In the genomic region with DNA sequence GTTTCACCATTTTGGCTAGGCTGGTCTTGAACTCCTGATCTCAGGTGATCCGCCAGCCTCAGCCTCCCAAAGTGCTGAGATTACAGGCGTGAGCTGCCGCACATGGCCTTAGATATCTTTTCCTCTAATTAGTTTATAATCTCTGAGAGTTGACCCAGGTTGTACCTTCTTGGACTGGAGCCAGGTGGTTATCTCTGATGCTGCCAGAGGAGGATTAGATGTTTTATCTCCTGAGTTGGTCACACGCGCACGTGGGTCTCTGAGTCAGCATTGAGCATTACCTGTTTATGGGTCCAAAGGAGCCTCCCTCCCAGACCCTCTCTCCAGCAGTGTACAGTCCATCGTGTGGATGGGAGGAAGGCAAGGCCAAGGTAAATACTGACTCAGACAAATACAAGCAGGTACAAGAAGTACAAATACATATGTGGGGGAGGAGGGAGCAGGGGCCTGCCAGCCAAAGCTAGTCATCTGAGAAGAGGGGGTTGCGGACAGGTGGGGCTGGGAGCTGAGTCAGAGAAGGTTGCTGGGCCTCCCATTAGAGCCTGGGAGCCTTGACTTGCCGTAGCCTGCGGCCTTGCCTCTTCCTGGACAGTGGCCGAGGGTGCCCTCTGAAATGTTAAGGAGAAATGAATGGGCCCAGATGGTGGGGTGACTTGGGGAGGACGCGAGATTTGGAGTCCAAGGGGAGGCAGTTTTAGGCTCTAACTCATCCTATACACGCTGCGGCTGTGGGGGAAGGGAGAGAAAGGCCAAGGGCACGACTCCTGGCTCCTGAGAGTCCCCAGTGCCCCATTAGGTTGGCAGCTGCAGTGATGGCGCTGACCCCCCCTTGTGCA, we compare ENCODE assay signal across 1 cellular context.
A peak's percentile ranks its signal among the peaks of the same experiment; 100 is the strongest.
TF ChIP-seq lines count a peak whose summit lies in the region.

No MANE protein-coding gene starts in this region.

TF ChIP-seq in K562, 482 proteins besides CTCF, POLR2A, EP300 and RAD21 (continued from another document and continues in another):
- TF ChIP-seq, protein P1, sequence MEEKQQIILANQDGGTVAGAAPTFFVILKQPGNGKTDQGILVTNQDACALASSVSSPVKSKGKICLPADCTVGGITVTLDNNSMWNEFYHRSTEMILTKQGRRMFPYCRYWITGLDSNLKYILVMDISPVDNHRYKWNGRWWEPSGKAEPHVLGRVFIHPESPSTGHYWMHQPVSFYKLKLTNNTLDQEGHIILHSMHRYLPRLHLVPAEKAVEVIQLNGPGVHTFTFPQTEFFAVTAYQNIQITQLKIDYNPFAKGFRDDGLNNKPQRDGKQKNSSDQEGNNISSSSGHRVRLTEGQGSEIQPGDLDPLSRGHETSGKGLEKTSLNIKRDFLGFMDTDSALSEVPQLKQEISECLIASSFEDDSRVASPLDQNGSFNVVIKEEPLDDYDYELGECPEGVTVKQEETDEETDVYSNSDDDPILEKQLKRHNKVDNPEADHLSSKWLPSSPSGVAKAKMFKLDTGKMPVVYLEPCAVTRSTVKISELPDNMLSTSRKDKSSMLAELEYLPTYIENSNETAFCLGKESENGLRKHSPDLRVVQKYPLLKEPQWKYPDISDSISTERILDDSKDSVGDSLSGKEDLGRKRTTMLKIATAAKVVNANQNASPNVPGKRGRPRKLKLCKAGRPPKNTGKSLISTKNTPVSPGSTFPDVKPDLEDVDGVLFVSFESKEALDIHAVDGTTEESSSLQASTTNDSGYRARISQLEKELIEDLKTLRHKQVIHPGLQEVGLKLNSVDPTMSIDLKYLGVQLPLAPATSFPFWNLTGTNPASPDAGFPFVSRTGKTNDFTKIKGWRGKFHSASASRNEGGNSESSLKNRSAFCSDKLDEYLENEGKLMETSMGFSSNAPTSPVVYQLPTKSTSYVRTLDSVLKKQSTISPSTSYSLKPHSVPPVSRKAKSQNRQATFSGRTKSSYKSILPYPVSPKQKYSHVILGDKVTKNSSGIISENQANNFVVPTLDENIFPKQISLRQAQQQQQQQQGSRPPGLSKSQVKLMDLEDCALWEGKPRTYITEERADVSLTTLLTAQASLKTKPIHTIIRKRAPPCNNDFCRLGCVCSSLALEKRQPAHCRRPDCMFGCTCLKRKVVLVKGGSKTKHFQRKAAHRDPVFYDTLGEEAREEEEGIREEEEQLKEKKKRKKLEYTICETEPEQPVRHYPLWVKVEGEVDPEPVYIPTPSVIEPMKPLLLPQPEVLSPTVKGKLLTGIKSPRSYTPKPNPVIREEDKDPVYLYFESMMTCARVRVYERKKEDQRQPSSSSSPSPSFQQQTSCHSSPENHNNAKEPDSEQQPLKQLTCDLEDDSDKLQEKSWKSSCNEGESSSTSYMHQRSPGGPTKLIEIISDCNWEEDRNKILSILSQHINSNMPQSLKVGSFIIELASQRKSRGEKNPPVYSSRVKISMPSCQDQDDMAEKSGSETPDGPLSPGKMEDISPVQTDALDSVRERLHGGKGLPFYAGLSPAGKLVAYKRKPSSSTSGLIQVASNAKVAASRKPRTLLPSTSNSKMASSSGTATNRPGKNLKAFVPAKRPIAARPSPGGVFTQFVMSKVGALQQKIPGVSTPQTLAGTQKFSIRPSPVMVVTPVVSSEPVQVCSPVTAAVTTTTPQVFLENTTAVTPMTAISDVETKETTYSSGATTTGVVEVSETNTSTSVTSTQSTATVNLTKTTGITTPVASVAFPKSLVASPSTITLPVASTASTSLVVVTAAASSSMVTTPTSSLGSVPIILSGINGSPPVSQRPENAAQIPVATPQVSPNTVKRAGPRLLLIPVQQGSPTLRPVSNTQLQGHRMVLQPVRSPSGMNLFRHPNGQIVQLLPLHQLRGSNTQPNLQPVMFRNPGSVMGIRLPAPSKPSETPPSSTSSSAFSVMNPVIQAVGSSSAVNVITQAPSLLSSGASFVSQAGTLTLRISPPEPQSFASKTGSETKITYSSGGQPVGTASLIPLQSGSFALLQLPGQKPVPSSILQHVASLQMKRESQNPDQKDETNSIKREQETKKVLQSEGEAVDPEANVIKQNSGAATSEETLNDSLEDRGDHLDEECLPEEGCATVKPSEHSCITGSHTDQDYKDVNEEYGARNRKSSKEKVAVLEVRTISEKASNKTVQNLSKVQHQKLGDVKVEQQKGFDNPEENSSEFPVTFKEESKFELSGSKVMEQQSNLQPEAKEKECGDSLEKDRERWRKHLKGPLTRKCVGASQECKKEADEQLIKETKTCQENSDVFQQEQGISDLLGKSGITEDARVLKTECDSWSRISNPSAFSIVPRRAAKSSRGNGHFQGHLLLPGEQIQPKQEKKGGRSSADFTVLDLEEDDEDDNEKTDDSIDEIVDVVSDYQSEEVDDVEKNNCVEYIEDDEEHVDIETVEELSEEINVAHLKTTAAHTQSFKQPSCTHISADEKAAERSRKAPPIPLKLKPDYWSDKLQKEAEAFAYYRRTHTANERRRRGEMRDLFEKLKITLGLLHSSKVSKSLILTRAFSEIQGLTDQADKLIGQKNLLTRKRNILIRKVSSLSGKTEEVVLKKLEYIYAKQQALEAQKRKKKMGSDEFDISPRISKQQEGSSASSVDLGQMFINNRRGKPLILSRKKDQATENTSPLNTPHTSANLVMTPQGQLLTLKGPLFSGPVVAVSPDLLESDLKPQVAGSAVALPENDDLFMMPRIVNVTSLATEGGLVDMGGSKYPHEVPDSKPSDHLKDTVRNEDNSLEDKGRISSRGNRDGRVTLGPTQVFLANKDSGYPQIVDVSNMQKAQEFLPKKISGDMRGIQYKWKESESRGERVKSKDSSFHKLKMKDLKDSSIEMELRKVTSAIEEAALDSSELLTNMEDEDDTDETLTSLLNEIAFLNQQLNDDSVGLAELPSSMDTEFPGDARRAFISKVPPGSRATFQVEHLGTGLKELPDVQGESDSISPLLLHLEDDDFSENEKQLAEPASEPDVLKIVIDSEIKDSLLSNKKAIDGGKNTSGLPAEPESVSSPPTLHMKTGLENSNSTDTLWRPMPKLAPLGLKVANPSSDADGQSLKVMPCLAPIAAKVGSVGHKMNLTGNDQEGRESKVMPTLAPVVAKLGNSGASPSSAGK (IDR thresholded peaks at IDR 0.05): no peak
- no peak for TF ChIP-seq ZNF431 (CRISPR knock-in tag; IDR thresholded peaks at IDR 0.05)
- no peak for TF ChIP-seq ETV6 (IDR thresholded peaks at IDR 0.05; ENCODE audit: borderline replicate concordance in 1 of 2, low read depth in 2 of 2, low read length in 1 of 2)
- TF ChIP-seq ETV6 (CRISPR knock-in tag; IDR thresholded peaks at IDR 0.05; ENCODE audit: borderline replicate concordance): no peak
- TF ChIP-seq NFIC (IDR thresholded peaks at IDR 0.05): peak; percentile 83
- no peak for TF ChIP-seq KLF6 (CRISPR knock-in tag; IDR thresholded peaks at IDR 0.05; ENCODE audit: borderline replicate concordance)
- no peak for TF ChIP-seq EP400 (IDR thresholded peaks at IDR 0.05)
- TF ChIP-seq, protein P2, sequence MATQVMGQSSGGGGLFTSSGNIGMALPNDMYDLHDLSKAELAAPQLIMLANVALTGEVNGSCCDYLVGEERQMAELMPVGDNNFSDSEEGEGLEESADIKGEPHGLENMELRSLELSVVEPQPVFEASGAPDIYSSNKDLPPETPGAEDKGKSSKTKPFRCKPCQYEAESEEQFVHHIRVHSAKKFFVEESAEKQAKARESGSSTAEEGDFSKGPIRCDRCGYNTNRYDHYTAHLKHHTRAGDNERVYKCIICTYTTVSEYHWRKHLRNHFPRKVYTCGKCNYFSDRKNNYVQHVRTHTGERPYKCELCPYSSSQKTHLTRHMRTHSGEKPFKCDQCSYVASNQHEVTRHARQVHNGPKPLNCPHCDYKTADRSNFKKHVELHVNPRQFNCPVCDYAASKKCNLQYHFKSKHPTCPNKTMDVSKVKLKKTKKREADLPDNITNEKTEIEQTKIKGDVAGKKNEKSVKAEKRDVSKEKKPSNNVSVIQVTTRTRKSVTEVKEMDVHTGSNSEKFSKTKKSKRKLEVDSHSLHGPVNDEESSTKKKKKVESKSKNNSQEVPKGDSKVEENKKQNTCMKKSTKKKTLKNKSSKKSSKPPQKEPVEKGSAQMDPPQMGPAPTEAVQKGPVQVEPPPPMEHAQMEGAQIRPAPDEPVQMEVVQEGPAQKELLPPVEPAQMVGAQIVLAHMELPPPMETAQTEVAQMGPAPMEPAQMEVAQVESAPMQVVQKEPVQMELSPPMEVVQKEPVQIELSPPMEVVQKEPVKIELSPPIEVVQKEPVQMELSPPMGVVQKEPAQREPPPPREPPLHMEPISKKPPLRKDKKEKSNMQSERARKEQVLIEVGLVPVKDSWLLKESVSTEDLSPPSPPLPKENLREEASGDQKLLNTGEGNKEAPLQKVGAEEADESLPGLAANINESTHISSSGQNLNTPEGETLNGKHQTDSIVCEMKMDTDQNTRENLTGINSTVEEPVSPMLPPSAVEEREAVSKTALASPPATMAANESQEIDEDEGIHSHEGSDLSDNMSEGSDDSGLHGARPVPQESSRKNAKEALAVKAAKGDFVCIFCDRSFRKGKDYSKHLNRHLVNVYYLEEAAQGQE (CRISPR knock-in tag; IDR thresholded peaks at IDR 0.05; ENCODE audit: low read depth): no peak
- TF ChIP-seq NFYB (IDR thresholded peaks at IDR 0.05; ENCODE audit: extremely low read depth, insufficient read length): no peak
- no peak for TF ChIP-seq TFAM (CRISPR knock-in tag; conservative IDR thresholded peaks at IDR 0.05)
- TF ChIP-seq MYBL2 (IDR thresholded peaks at IDR 0.05; ENCODE audit: low read depth): no peak
- TF ChIP-seq MYBL2 (CRISPR knock-in tag; IDR thresholded peaks at IDR 0.05; ENCODE audit: borderline replicate concordance): no peak
- TF ChIP-seq ZNF23 (CRISPR knock-in tag; IDR thresholded peaks at IDR 0.05): no peak
- TF ChIP-seq, protein P3, sequence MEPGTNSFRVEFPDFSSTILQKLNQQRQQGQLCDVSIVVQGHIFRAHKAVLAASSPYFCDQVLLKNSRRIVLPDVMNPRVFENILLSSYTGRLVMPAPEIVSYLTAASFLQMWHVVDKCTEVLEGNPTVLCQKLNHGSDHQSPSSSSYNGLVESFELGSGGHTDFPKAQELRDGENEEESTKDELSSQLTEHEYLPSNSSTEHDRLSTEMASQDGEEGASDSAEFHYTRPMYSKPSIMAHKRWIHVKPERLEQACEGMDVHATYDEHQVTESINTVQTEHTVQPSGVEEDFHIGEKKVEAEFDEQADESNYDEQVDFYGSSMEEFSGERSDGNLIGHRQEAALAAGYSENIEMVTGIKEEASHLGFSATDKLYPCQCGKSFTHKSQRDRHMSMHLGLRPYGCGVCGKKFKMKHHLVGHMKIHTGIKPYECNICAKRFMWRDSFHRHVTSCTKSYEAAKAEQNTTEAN (CRISPR knock-in tag; IDR thresholded peaks at IDR 0.05): no peak
- TF ChIP-seq, protein P4, sequence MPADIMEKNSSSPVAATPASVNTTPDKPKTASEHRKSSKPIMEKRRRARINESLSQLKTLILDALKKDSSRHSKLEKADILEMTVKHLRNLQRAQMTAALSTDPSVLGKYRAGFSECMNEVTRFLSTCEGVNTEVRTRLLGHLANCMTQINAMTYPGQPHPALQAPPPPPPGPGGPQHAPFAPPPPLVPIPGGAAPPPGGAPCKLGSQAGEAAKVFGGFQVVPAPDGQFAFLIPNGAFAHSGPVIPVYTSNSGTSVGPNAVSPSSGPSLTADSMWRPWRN (IDR thresholded peaks at IDR 0.05; ENCODE audit: low read depth): peak; percentile 78
- no peak for TF ChIP-seq EGR1 (conservative IDR thresholded peaks at IDR 0.05)
- TF ChIP-seq ARID1B (IDR thresholded peaks at IDR 0.05): peak; percentile 40
- TF ChIP-seq POLR2AphosphoS5 (IDR thresholded peaks at IDR 0.05; ENCODE audit: control insufficient read depth, insufficient read depth, low read depth, low read length): no peak
- no peak for TF ChIP-seq NRF1 (conservative IDR thresholded peaks at IDR 0.05 in 1 of 2, IDR thresholded peaks at IDR 0.05 in 1 of 2)
- no peak for TF ChIP-seq SRSF3 (IDR thresholded peaks at IDR 0.05; ENCODE audit: insufficient read depth, low read length)
- TF ChIP-seq, protein P5, sequence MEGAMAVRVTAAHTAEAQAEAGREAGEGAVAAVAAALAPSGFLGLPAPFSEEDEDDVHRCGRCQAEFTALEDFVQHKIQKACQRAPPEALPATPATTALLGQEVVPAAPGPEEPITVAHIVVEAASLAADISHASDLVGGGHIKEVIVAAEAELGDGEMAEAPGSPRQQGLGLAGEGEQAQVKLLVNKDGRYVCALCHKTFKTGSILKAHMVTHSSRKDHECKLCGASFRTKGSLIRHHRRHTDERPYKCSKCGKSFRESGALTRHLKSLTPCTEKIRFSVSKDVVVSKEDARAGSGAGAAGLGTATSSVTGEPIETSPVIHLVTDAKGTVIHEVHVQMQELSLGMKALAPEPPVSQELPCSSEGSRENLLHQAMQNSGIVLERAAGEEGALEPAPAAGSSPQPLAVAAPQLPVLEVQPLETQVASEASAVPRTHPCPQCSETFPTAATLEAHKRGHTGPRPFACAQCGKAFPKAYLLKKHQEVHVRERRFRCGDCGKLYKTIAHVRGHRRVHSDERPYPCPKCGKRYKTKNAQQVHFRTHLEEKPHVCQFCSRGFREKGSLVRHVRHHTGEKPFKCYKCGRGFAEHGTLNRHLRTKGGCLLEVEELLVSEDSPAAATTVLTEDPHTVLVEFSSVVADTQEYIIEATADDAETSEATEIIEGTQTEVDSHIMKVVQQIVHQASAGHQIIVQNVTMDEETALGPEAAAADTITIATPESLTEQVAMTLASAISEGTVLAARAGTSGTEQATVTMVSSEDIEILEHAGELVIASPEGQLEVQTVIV (CRISPR knock-in tag; IDR thresholded peaks at IDR 0.05; ENCODE audit: borderline replicate concordance): no peak
- TF ChIP-seq, protein P6, sequence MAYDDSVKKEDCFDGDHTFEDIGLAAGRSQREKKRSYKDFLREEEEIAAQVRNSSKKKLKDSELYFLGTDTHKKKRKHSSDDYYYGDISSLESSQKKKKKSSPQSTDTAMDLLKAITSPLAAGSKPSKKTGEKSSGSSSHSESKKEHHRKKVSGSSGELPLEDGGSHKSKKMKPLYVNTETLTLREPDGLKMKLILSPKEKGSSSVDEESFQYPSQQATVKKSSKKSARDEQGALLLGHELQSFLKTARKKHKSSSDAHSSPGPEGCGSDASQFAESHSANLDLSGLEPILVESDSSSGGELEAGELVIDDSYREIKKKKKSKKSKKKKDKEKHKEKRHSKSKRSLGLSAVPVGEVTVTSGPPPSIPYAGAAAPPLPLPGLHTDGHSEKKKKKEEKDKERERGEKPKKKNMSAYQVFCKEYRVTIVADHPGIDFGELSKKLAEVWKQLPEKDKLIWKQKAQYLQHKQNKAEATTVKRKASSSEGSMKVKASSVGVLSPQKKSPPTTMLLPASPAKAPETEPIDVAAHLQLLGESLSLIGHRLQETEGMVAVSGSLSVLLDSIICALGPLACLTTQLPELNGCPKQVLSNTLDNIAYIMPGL (CRISPR knock-in tag; IDR thresholded peaks at IDR 0.05): no peak
- TF ChIP-seq, protein P7, sequence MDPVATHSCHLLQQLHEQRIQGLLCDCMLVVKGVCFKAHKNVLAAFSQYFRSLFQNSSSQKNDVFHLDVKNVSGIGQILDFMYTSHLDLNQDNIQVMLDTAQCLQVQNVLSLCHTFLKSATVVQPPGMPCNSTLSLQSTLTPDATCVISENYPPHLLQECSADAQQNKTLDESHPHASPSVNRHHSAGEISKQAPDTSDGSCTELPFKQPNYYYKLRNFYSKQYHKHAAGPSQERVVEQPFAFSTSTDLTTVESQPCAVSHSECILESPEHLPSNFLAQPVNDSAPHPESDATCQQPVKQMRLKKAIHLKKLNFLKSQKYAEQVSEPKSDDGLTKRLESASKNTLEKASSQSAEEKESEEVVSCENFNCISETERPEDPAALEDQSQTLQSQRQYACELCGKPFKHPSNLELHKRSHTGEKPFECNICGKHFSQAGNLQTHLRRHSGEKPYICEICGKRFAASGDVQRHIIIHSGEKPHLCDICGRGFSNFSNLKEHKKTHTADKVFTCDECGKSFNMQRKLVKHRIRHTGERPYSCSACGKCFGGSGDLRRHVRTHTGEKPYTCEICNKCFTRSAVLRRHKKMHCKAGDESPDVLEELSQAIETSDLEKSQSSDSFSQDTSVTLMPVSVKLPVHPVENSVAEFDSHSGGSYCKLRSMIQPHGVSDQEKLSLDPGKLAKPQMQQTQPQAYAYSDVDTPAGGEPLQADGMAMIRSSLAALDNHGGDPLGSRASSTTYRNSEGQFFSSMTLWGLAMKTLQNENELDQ (CRISPR knock-in tag; IDR thresholded peaks at IDR 0.05; ENCODE audit: borderline replicate concordance): no peak
- TF ChIP-seq NFATC3 (IDR thresholded peaks at IDR 0.05): no peak
- no peak for TF ChIP-seq ZZZ3 (IDR thresholded peaks at IDR 0.05)
- no peak for TF ChIP-seq RUNX1 (IDR thresholded peaks at IDR 0.05; ENCODE audit: low read depth)
- TF ChIP-seq, protein P8, sequence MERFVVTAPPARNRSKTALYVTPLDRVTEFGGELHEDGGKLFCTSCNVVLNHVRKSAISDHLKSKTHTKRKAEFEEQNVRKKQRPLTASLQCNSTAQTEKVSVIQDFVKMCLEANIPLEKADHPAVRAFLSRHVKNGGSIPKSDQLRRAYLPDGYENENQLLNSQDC (CRISPR knock-in tag; IDR thresholded peaks at IDR 0.05): no peak
